Comparison of ENCODE assay signal across 1 cellular context in the genomic region with DNA sequence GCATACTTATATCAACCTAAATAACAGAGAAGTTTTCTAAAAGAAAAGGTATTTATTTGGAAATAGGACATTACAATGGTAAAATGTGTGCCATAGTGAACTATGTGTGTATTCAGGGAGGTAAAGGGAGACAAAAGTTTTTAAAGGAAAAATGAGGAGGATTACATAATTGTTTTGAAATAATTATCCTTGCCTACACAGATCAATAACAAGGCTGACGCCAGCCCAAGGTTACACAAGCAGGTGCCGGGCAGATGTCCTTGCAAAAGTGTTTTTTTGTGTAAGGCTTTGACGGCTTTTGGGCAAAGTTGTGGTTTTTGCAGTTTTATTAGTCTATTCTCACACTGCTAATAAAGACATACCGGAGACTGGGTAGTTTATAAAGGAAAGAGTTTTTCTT.
TF ChIP-seq lines count a peak whose summit lies in the region.

No MANE protein-coding gene starts in this region.

TF ChIP-seq in HepG2, 621 proteins besides CTCF, POLR2A, EP300 and RAD21 (continued from another document):
- TF ChIP-seq ZNF138 (CRISPR knock-in tag; IDR thresholded peaks at IDR 0.05; ENCODE audit: low read depth) (no peak), SALL1 (CRISPR knock-in tag; IDR thresholded peaks at IDR 0.05) (peak; percentile 66; the same call in 1 of the 2 replicates), NCOA2 (CRISPR knock-in tag; IDR thresholded peaks at IDR 0.05) (peak; percentile 65), ZNF234 (CRISPR knock-in tag; conservative IDR thresholded peaks at IDR 0.05) (no peak), TCF7 (IDR thresholded peaks at IDR 0.05; ENCODE audit: low read depth) (peak; percentile 37; the same call in 1 of the 2 replicates), TBP (CRISPR knock-in tag; IDR thresholded peaks at IDR 0.05) (no peak), HNF4G (IDR thresholded peaks at IDR 0.05; ENCODE audit: borderline replicate concordance, low read depth, low read length) (no peak), HNF4G (CRISPR knock-in tag; IDR thresholded peaks at IDR 0.05; ENCODE audit: borderline replicate concordance, low read depth) (no peak), SOX13 (IDR thresholded peaks at IDR 0.05) (no peak), SOX13 (CRISPR knock-in tag; conservative IDR thresholded peaks at IDR 0.05 in 1 of 2, IDR thresholded peaks at IDR 0.05 in 1 of 2) (peak in 1 of 2 experiments; percentile 81; a peak in 2 of 4 replicates), FOXO1 (CRISPR knock-in tag; IDR thresholded peaks at IDR 0.05) (peak; percentile 47; the same call in 1 of the 2 replicates), CEBPB (IDR thresholded peaks at IDR 0.05; ENCODE audit: borderline replicate concordance, low read depth, low read length) (peak; percentile 61; the same call in 1 of the 2 replicates), MBNL3 (CRISPR knock-in tag; conservative IDR thresholded peaks at IDR 0.05) (no peak), MED1 (CRISPR knock-in tag; IDR thresholded peaks at IDR 0.05) (peak; percentile 48), THAP11 (CRISPR knock-in tag; IDR thresholded peaks at IDR 0.05) (peak; percentile 67; the same call in 1 of the 2 replicates), PHF8 (CRISPR knock-in tag; IDR thresholded peaks at IDR 0.05) (no peak), MTA1 (CRISPR knock-in tag; IDR thresholded peaks at IDR 0.05; ENCODE audit: borderline replicate concordance) (no peak), HOXA5 (CRISPR knock-in tag; IDR thresholded peaks at IDR 0.05) (no peak), ASH2L (IDR thresholded peaks at IDR 0.05; ENCODE audit: insufficient read length, low read depth, low read length) (no peak), MTF2 (CRISPR knock-in tag; IDR thresholded peaks at IDR 0.05; ENCODE audit: borderline replicate concordance) (no peak), ARNT2 (CRISPR knock-in tag; IDR thresholded peaks at IDR 0.05; ENCODE audit: low read depth) (no peak), ZFP82 (CRISPR knock-in tag; IDR thresholded peaks at IDR 0.05; ENCODE audit: borderline replicate concordance) (no peak), NCOA5 (CRISPR knock-in tag; IDR thresholded peaks at IDR 0.05) (no peak), ZNF383 (CRISPR knock-in tag; IDR thresholded peaks at IDR 0.05; ENCODE audit: borderline replicate concordance) (no peak), REXO4 (CRISPR knock-in tag; IDR thresholded peaks at IDR 0.05; ENCODE audit: borderline replicate concordance) (no peak), FOXA1 (IDR thresholded peaks at IDR 0.05) (no peak), FOXA1 (CRISPR knock-in tag; IDR thresholded peaks at IDR 0.05) (no peak), GATAD1 (CRISPR knock-in tag; IDR thresholded peaks at IDR 0.05) (no peak), ATF1 (CRISPR knock-in tag; IDR thresholded peaks at IDR 0.05) (0 out of 2 replicates have a peak, but pooled peaks have one; percentile 44)
- TF ChIP-seq, protein P1, sequence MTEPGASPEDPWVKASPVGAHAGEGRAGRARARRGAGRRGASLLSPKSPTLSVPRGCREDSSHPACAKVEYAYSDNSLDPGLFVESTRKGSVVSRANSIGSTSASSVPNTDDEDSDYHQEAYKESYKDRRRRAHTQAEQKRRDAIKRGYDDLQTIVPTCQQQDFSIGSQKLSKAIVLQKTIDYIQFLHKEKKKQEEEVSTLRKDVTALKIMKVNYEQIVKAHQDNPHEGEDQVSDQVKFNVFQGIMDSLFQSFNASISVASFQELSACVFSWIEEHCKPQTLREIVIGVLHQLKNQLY (CRISPR knock-in tag; IDR thresholded peaks at IDR 0.05): 0 out of 2 replicates have a peak, but pooled peaks have one; percentile 19
- TF ChIP-seq, protein P2, sequence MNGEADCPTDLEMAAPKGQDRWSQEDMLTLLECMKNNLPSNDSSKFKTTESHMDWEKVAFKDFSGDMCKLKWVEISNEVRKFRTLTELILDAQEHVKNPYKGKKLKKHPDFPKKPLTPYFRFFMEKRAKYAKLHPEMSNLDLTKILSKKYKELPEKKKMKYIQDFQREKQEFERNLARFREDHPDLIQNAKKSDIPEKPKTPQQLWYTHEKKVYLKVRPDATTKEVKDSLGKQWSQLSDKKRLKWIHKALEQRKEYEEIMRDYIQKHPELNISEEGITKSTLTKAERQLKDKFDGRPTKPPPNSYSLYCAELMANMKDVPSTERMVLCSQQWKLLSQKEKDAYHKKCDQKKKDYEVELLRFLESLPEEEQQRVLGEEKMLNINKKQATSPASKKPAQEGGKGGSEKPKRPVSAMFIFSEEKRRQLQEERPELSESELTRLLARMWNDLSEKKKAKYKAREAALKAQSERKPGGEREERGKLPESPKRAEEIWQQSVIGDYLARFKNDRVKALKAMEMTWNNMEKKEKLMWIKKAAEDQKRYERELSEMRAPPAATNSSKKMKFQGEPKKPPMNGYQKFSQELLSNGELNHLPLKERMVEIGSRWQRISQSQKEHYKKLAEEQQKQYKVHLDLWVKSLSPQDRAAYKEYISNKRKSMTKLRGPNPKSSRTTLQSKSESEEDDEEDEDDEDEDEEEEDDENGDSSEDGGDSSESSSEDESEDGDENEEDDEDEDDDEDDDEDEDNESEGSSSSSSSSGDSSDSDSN (CRISPR knock-in tag; IDR thresholded peaks at IDR 0.05): no peak
- TF ChIP-seq, protein P3, sequence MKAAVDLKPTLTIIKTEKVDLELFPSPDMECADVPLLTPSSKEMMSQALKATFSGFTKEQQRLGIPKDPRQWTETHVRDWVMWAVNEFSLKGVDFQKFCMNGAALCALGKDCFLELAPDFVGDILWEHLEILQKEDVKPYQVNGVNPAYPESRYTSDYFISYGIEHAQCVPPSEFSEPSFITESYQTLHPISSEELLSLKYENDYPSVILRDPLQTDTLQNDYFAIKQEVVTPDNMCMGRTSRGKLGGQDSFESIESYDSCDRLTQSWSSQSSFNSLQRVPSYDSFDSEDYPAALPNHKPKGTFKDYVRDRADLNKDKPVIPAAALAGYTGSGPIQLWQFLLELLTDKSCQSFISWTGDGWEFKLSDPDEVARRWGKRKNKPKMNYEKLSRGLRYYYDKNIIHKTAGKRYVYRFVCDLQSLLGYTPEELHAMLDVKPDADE (CRISPR knock-in tag; IDR thresholded peaks at IDR 0.05): no peak
- TF ChIP-seq, protein P4, sequence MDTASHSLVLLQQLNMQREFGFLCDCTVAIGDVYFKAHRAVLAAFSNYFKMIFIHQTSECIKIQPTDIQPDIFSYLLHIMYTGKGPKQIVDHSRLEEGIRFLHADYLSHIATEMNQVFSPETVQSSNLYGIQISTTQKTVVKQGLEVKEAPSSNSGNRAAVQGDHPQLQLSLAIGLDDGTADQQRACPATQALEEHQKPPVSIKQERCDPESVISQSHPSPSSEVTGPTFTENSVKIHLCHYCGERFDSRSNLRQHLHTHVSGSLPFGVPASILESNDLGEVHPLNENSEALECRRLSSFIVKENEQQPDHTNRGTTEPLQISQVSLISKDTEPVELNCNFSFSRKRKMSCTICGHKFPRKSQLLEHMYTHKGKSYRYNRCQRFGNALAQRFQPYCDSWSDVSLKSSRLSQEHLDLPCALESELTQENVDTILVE (CRISPR knock-in tag; IDR thresholded peaks at IDR 0.05): no peak
- TF ChIP-seq, protein P5, sequence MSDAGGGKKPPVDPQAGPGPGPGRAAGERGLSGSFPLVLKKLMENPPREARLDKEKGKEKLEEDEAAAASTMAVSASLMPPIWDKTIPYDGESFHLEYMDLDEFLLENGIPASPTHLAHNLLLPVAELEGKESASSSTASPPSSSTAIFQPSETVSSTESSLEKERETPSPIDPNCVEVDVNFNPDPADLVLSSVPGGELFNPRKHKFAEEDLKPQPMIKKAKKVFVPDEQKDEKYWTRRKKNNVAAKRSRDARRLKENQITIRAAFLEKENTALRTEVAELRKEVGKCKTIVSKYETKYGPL (CRISPR knock-in tag; IDR thresholded peaks at IDR 0.05): peak; percentile 77; the same call in 1 of the 2 replicates
- TF ChIP-seq, protein P6, sequence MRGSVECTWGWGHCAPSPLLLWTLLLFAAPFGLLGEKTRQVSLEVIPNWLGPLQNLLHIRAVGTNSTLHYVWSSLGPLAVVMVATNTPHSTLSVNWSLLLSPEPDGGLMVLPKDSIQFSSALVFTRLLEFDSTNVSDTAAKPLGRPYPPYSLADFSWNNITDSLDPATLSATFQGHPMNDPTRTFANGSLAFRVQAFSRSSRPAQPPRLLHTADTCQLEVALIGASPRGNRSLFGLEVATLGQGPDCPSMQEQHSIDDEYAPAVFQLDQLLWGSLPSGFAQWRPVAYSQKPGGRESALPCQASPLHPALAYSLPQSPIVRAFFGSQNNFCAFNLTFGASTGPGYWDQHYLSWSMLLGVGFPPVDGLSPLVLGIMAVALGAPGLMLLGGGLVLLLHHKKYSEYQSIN (CRISPR knock-in tag; IDR thresholded peaks at IDR 0.05; ENCODE audit: borderline replicate concordance): no peak
- TF ChIP-seq, protein P7, sequence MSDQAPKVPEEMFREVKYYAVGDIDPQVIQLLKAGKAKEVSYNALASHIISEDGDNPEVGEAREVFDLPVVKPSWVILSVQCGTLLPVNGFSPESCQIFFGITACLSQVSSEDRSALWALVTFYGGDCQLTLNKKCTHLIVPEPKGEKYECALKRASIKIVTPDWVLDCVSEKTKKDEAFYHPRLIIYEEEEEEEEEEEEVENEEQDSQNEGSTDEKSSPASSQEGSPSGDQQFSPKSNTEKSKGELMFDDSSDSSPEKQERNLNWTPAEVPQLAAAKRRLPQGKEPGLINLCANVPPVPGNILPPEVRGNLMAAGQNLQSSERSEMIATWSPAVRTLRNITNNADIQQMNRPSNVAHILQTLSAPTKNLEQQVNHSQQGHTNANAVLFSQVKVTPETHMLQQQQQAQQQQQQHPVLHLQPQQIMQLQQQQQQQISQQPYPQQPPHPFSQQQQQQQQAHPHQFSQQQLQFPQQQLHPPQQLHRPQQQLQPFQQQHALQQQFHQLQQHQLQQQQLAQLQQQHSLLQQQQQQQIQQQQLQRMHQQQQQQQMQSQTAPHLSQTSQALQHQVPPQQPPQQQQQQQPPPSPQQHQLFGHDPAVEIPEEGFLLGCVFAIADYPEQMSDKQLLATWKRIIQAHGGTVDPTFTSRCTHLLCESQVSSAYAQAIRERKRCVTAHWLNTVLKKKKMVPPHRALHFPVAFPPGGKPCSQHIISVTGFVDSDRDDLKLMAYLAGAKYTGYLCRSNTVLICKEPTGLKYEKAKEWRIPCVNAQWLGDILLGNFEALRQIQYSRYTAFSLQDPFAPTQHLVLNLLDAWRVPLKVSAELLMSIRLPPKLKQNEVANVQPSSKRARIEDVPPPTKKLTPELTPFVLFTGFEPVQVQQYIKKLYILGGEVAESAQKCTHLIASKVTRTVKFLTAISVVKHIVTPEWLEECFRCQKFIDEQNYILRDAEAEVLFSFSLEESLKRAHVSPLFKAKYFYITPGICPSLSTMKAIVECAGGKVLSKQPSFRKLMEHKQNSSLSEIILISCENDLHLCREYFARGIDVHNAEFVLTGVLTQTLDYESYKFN (CRISPR knock-in tag; conservative IDR thresholded peaks at IDR 0.05): peak; percentile 52; the same call in 1 of the 2 replicates
- TF ChIP-seq, protein P8, sequence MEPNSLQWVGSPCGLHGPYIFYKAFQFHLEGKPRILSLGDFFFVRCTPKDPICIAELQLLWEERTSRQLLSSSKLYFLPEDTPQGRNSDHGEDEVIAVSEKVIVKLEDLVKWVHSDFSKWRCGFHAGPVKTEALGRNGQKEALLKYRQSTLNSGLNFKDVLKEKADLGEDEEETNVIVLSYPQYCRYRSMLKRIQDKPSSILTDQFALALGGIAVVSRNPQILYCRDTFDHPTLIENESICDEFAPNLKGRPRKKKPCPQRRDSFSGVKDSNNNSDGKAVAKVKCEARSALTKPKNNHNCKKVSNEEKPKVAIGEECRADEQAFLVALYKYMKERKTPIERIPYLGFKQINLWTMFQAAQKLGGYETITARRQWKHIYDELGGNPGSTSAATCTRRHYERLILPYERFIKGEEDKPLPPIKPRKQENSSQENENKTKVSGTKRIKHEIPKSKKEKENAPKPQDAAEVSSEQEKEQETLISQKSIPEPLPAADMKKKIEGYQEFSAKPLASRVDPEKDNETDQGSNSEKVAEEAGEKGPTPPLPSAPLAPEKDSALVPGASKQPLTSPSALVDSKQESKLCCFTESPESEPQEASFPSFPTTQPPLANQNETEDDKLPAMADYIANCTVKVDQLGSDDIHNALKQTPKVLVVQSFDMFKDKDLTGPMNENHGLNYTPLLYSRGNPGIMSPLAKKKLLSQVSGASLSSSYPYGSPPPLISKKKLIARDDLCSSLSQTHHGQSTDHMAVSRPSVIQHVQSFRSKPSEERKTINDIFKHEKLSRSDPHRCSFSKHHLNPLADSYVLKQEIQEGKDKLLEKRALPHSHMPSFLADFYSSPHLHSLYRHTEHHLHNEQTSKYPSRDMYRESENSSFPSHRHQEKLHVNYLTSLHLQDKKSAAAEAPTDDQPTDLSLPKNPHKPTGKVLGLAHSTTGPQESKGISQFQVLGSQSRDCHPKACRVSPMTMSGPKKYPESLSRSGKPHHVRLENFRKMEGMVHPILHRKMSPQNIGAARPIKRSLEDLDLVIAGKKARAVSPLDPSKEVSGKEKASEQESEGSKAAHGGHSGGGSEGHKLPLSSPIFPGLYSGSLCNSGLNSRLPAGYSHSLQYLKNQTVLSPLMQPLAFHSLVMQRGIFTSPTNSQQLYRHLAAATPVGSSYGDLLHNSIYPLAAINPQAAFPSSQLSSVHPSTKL (CRISPR knock-in tag; IDR thresholded peaks at IDR 0.05): peak; percentile 66
